In genomic region chr11:23079382-23079813, GRCh38 we compare ENCODE assay signal across 11 cellular contexts.
A peak's percentile ranks its signal among the peaks of the same experiment; 100 is the strongest.
DNase-seq lines count a peak whose midpoint lies in the region; ATAC-seq and TF ChIP-seq lines count a peak whose summit lies in the region.
"Had no signal": no experiment of that assay in that cellular context is flagged by ENCODE, and none has a peak within 500 bp of the region (broad histone marks: within the 10 kb centered on the region; RNA-seq: fewer than 3 reads in every experiment).

No MANE protein-coding gene starts in this region.

- WGBS in adrenal gland, 4 donors, result 42 to 49% (median 47%) methylated on average over 3 of the region's 3 CpGs

- no peaks in the 10 kb centered on the region for H3K9me3 Mint-ChIP-seq in activated CD4-positive, alpha-beta T cell treated with anti-CD3 and anti-CD28 coated beads for 36 hours (ENCODE audit: low read depth)
- H3K9me3 Mint-ChIP-seq: stimulated activated naive CD8-positive, alpha-beta T cell treated with anti-CD3 and anti-CD28 coated beads, Interleukin-15, Interleukin-2, amounts not matched to agents 100 ng/mL and 50 ng/mL, for 24 hours had no signal

- H3K4me3 ChIP-seq in choroid plexus epithelial cell (ENCODE audit: low read depth, low read length), result no peak overlapping the region
- no peak overlapping the region for H3K4me3 ChIP-seq in adrenal gland
- H3K4me3 ChIP-seq: right atrium auricular region had no signal

- H3K27ac ChIP-seq in adrenal gland, result no peak overlapping the region
- H3K27ac ChIP-seq: right atrium auricular region had no signal

- no peak for TF ChIP-seq CTCF in choroid plexus epithelial cell (conservative IDR thresholded peaks at IDR 0.05; ENCODE audit: low read depth, low read length)
- no peak for TF ChIP-seq CTCF in adrenal gland (IDR thresholded peaks at IDR 0.05)

- H3K4me3 Mint-ChIP-seq in activated CD4-positive, alpha-beta T cell treated with anti-CD3 and anti-CD28 coated beads for 36 hours, result no peak overlapping the region
- H3K4me3 Mint-ChIP-seq: stimulated activated naive CD8-positive, alpha-beta T cell treated with anti-CD3 and anti-CD28 coated beads, Interleukin-15, Interleukin-2, amounts not matched to agents 100 ng/mL and 50 ng/mL, for 24 hours had no signal

- TF ChIP-seq POLR2A in adrenal gland (IDR thresholded peaks at IDR 0.05), result no peak

- no peaks in the 10 kb centered on the region for H3K36me3 Mint-ChIP-seq in activated CD4-positive, alpha-beta T cell treated with anti-CD3 and anti-CD28 coated beads for 36 hours (ENCODE audit: low read depth)

- H3K4me1 ChIP-seq in adrenal gland (replicated peaks in 1 of 2), result no peaks in the 10 kb centered on the region
- H3K4me1 ChIP-seq: right atrium auricular region had no signal

- no peaks in the 10 kb centered on the region for H3K9me3 ChIP-seq in adrenal gland (replicated peaks in 1 of 3)
- H3K9me3 ChIP-seq: right atrium auricular region had no signal

- no peaks in the 10 kb centered on the region for H3K36me3 ChIP-seq in adrenal gland (replicated peaks in 1 of 2)
- H3K36me3 ChIP-seq: right atrium auricular region had no signal

- H3K27me3 ChIP-seq in adrenal gland, result no peaks in the 10 kb centered on the region
- H3K27me3 ChIP-seq: right atrium auricular region had no signal

- DNase-seq in choroid plexus epithelial cell (ENCODE audit: low read depth) (peak; percentile 55), NCI-H510A (lab: John Stamatoyannopoulos, UW) (no peak), iPS-NIHi11 (ENCODE audit: low spot score) (no peak), adrenal gland (no peak)
- no peak for DNase-seq in activated CD4-positive, alpha-beta T cell treated with anti-CD3 and anti-CD28 coated beads for 36 hours
- DNase-seq: NCI-H2171 had no signal

- H3K27ac Mint-ChIP-seq in activated CD4-positive, alpha-beta T cell treated with anti-CD3 and anti-CD28 coated beads for 36 hours, result no peak overlapping the region
- H3K27ac Mint-ChIP-seq: stimulated activated naive CD8-positive, alpha-beta T cell treated with anti-CD3 and anti-CD28 coated beads, Interleukin-15, Interleukin-2, amounts not matched to agents 100 ng/mL and 50 ng/mL, for 24 hours had no signal

- POLR2A ChIA-PET in activated CD4-positive, alpha-beta T cell treated with anti-CD3 and anti-CD28 coated beads for 36 hours (lab: Charles Lee), result no interaction called here

- H3K27me3 Mint-ChIP-seq in activated CD4-positive, alpha-beta T cell treated with anti-CD3 and anti-CD28 coated beads for 36 hours, result no peaks in the 10 kb centered on the region
- H3K27me3 Mint-ChIP-seq: stimulated activated naive CD8-positive, alpha-beta T cell treated with anti-CD3 and anti-CD28 coated beads, Interleukin-15, Interleukin-2, amounts not matched to agents 100 ng/mL and 50 ng/mL, for 24 hours had no signal

- intact Hi-C loops in activated CD4-positive, alpha-beta T cell treated with anti-CD3 and anti-CD28 coated beads for 36 hours (cut with DNase I, micrococcal nuclease), result no loop called here
- intact Hi-C loops in adrenal gland (cut with DNase I), result no loop called here

- ATAC-seq in GM18499 (IDR thresholded peaks at IDR 0.05; ENCODE audit: insufficient read depth, unreplicated experiment), result peak; percentile 76
- ATAC-seq in GM21529 (IDR thresholded peaks at IDR 0.05; ENCODE audit: unreplicated experiment), result peak; percentile 87
- peak; percentile 76 for ATAC-seq in HG03159 (IDR thresholded peaks at IDR 0.05; ENCODE audit: unreplicated experiment)
- ATAC-seq in activated CD4-positive, alpha-beta T cell treated with anti-CD3 and anti-CD28 coated beads for 36 hours, result no peak

- no peaks in the 10 kb centered on the region for H3K4me1 Mint-ChIP-seq in activated CD4-positive, alpha-beta T cell treated with anti-CD3 and anti-CD28 coated beads for 36 hours

- CTCF ChIA-PET in activated CD4-positive, alpha-beta T cell treated with anti-CD3 and anti-CD28 coated beads for 36 hours (lab: Charles Lee), result no interaction called here
